In genomic region chr20:31861346-31862156, GRCh38 we compare ENCODE assay signal across 1 cellular context.
TF ChIP-seq lines count a peak whose summit lies in the region.

No MANE protein-coding gene starts in this region.

TF ChIP-seq in IMR-90, 13 proteins besides CTCF, POLR2A, EP300 and RAD21:
- TF ChIP-seq FOS (IDR thresholded peaks at IDR 0.05; ENCODE audit: low read depth, low read length) (no peak), MAFK (IDR thresholded peaks at IDR 0.05; ENCODE audit: low read depth, low read length) (no peak), MAZ (IDR thresholded peaks at IDR 0.05; ENCODE audit: borderline replicate concordance, low read depth, low read length) (no peak; the same call in 1 of the 2 replicates), ELK1 (IDR thresholded peaks at IDR 0.05; ENCODE audit: borderline replicate concordance, low read depth, low read length) (no peak), CHD1 (IDR thresholded peaks at IDR 0.05; ENCODE audit: low read depth, low read length) (no peak), RFX5 (IDR thresholded peaks at IDR 0.05; ENCODE audit: low read depth, low read length) (no peak), MXI1 (IDR thresholded peaks at IDR 0.05; ENCODE audit: borderline replicate concordance, low read depth, low read length) (no peak), RCOR1 (IDR thresholded peaks at IDR 0.05; ENCODE audit: insufficient replicate concordance, low read length) (no peak), SMC3 (IDR thresholded peaks at IDR 0.05; ENCODE audit: low read depth, low read length) (no peak), CEBPB (IDR thresholded peaks at IDR 0.05; ENCODE audit: low read depth, low read length) (no peak), BHLHE40 (IDR thresholded peaks at IDR 0.05; ENCODE audit: low read depth, low read length) (no peak), NFE2L2 (IDR thresholded peaks at IDR 0.05; ENCODE audit: low read depth, low read length) (no peak)
- TF ChIP-seq, protein P1, sequence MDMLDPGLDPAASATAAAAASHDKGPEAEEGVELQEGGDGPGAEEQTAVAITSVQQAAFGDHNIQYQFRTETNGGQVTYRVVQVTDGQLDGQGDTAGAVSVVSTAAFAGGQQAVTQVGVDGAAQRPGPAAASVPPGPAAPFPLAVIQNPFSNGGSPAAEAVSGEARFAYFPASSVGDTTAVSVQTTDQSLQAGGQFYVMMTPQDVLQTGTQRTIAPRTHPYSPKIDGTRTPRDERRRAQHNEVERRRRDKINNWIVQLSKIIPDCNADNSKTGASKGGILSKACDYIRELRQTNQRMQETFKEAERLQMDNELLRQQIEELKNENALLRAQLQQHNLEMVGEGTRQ (IDR thresholded peaks at IDR 0.05; ENCODE audit: low read depth, low read length), result no peak
